Comparison of ENCODE assay signal across 1 cellular context in the genomic region with DNA sequence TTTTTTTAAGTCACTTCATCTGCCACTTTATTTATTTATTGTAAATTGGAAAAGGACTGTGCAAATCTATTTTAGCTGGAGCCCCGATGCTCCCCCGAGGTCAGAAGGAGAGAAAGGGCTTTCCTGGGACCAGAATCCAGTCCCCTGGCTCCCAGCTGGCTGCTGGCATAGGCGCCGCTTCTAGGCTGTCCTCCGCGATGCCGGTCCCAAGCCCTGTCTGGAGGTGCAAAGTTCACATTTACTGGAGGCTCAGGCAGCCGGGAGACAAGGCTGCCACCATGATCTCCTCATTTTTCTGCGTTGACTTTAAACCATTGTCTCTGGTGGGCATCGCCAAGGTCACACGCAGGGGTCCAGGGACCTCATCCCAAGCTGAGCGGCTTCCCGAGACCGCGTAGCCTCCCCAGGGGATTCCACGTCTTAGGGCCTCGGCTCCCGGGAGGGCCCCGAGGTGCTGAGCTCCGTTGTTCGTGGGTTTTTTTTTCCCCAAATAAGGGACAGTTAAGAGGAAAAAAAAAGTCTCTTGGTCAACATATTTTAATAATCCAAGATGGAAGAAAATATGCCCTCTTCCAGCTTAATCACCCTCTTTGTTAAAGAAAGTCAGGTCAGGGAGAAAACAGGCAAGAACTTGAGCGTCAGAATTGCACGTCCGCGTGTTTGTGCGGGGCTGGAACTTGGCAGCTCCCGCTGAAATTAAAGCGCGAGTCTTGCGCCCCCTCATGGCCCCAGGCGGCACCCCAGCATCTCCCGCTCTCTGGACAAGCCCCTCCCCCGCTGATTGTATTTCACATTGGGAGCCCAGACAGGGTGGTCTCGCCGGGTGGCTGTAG.
TF ChIP-seq lines count a peak whose summit lies in the region.

No MANE protein-coding gene starts in this region.

TF ChIP-seq in GM12878, 131 proteins besides CTCF, POLR2A, EP300 and RAD21:
- TF ChIP-seq SMC3 (IDR thresholded peaks at IDR 0.05; ENCODE audit: borderline replicate concordance, low read length) (peak; percentile 24; the same call in 1 of the 2 replicates), NR2F1 (conservative IDR thresholded peaks at IDR 0.05) (no peak)
